14 cellular contexts compared by ENCODE assay signal in genomic region chr11:43788394-43788793, GRCh38.
DNase-seq lines count a peak whose midpoint lies in the region; ATAC-seq and TF ChIP-seq lines count a peak whose summit lies in the region.
"Had no signal": no experiment of that assay in that cellular context is flagged by ENCODE, and none has a peak within 500 bp of the region (broad histone marks: within the 10 kb centered on the region; RNA-seq: fewer than 3 reads in every experiment).

No MANE protein-coding gene starts in this region.

- peaks cover 19 to 34% (median 22%) of the 10 kb centered on the region in 10 experiments for H3K4me1 ChIP-seq in BLaER1 treated with 17β-estradiol and CSF1 and Interleukin-3, amounts not matched to agents 10 nM and 100 nM
- peaks cover 4% of the 10 kb centered on the region for H3K4me1 ChIP-seq in mucosa of descending colon (ENCODE audit: low read depth)
- H3K4me1 ChIP-seq in psoas muscle: peaks cover 9% of the 10 kb centered on the region
- H3K4me1 ChIP-seq in gastroesophageal sphincter: no peaks in the 10 kb centered on the region
- H3K4me1 ChIP-seq: stomach had no signal

- TF ChIP-seq EP300 in gastroesophageal sphincter (IDR thresholded peaks at IDR 0.05): no peak

- peaks cover 21 to 36% (median 27%) of the 10 kb centered on the region in 11 experiments for H3K9me3 ChIP-seq in BLaER1 treated with 17β-estradiol and CSF1 and Interleukin-3, amounts not matched to agents 10 nM and 100 nM (replicated peaks in 1 of 11)
- H3K9me3 ChIP-seq in mucosa of descending colon (peaks cover 21% of the 10 kb centered on the region), psoas muscle (peaks cover 2% of the 10 kb centered on the region), gastroesophageal sphincter (peaks cover 0 to 12% (median 0%) of the 10 kb centered on the region in 3 donors)

- peaks cover 22 to 74% (median 51%) of the 10 kb centered on the region in 11 experiments for H3K36me3 ChIP-seq in BLaER1 treated with 17β-estradiol and CSF1 and Interleukin-3, amounts not matched to agents 10 nM and 100 nM
- H3K36me3 ChIP-seq in mucosa of descending colon (ENCODE audit: low read depth) (no peaks in the 10 kb centered on the region), psoas muscle (ENCODE audit: insufficient read depth in 1 of 2, low read depth in 1 of 2) (no peaks in the 10 kb centered on the region), gastroesophageal sphincter (no peaks in the 10 kb centered on the region)

- CTCF ChIA-PET in RWPE1 (lab: Yijun Ruan, JAX): interaction anchor here (0.7 kb wide), 1 partner anchor 32 kb away, joined by 4 read pairs; no protein-coding TSS in a partner anchor

- DNase-seq in LHCN-M2 (ENCODE audit: low read depth) (peak; percentile 94), UCSD-AML1 (lab: John Stamatoyannopoulos, UW; ENCODE audit: unreplicated experiment) (peak; percentile 38), mucosa of descending colon (peak in 2 of 3 donors; percentile 42 to 59), psoas muscle (no peak), RWPE1 (ENCODE audit: low spot score) (no peak)
- no peak for DNase-seq in stimulated activated CD4-positive, alpha-beta T cell treated with anti-CD3 and anti-CD28 coated beads, Interleukin-4, amount 100 ng/mL, for 4 hours
- DNase-seq: activated CD4-positive, alpha-beta T cell treated with anti-CD3 and anti-CD28 coated beads for 4 hours; activated naive CD4-positive, alpha-beta T cell treated with Interleukin-2 at 50 U/mL for 16 hours; NCI-H1930; SIG-M5; stomach had no signal

- no peak overlapping the region; a peak in 3 of 22 replicates for H3K9ac ChIP-seq in BLaER1 treated with 17β-estradiol and CSF1 and Interleukin-3, amounts not matched to agents 10 nM and 100 nM

- H3K27ac ChIP-seq in BLaER1 treated with 17β-estradiol and CSF1 and Interleukin-3, amounts not matched to agents 10 nM and 100 nM: peak overlapping the region in 8 of 11 experiments; percentile 3 to 50 (median 25); a peak in 10 of 22 replicates
- H3K27ac ChIP-seq in psoas muscle (no peak overlapping the region), RWPE1 (no peak overlapping the region), gastroesophageal sphincter (no peak overlapping the region)
- H3K27ac ChIP-seq: C4-2B had no signal

- H4K20me1 ChIP-seq in BLaER1 treated with 17β-estradiol and CSF1 and Interleukin-3, amounts not matched to agents 10 nM and 100 nM: peaks cover 0 to 15% (median 0%) of the 10 kb centered on the region in 11 experiments; a peak in 4 of 22 replicates

- H3K27me3 ChIP-seq in BLaER1 treated with 17β-estradiol and CSF1 and Interleukin-3, amounts not matched to agents 10 nM and 100 nM: no peaks in the 10 kb centered on the region
- no peaks in the 10 kb centered on the region for H3K27me3 ChIP-seq in psoas muscle (ENCODE audit: insufficient read depth in 3 of 3, low read length in 2 of 3)
- no peaks in the 10 kb centered on the region for H3K27me3 ChIP-seq in gastroesophageal sphincter
- H3K27me3 ChIP-seq: stomach had no signal

- 31 to 45% (median 44%) methylated on average over 3 of the region's 3 CpGs for WGBS in psoas muscle, 3 donors
- whole genome bisulfite sequencing in gastroesophageal sphincter (ENCODE audit: low coverage in 1 of 2), 2 donors: 55 to 64% methylated on average over 3 of the region's 3 CpGs

- intact Hi-C loops in mucosa of descending colon (cut with DNase I, micrococcal nuclease): no loop called here
- intact Hi-C loops in psoas muscle (cut with DNase I): loop anchor here in 1 of 2 donors (1.0 kb wide), 1 partner anchor 17 kb away; no protein-coding TSS in a partner anchor

- ATAC-seq in mucosa of descending colon: peak; percentile 99
- no peak for ATAC-seq in psoas muscle
- no peak for ATAC-seq in gastroesophageal sphincter

- POLR2A ChIA-PET in RWPE1 (lab: Yijun Ruan, JAX; ENCODE audit: low non-redundant PET): interaction anchor here (0.5 kb wide), 1 partner anchor 779 kb away, joined by 3 read pairs; no protein-coding TSS in a partner anchor

- H3K4me3 ChIP-seq in BLaER1 treated with 17β-estradiol and CSF1 and Interleukin-3, amounts not matched to agents 10 nM and 100 nM: no peak overlapping the region
- no peak overlapping the region for H3K4me3 ChIP-seq in mucosa of descending colon
- H3K4me3 ChIP-seq in psoas muscle: no peak overlapping the region
- no peak overlapping the region for H3K4me3 ChIP-seq in gastroesophageal sphincter
- H3K4me3 ChIP-seq: stomach had no signal

- no peak for TF ChIP-seq POLR2A in gastroesophageal sphincter (IDR thresholded peaks at IDR 0.05)

- TF ChIP-seq CTCF in mucosa of descending colon (IDR thresholded peaks at IDR 0.05) (no peak), psoas muscle (IDR thresholded peaks at IDR 0.05) (no peak), RWPE1 (conservative IDR thresholded peaks at IDR 0.05; ENCODE audit: low read depth) (no peak), gastroesophageal sphincter (IDR thresholded peaks at IDR 0.05) (no peak)

- peak overlapping the region; percentile 13 to 82 (median 51); a peak in 20 of 22 replicates for H3K4me2 ChIP-seq in BLaER1 treated with 17β-estradiol and CSF1 and Interleukin-3, amounts not matched to agents 10 nM and 100 nM

Comparison
In these comparisons a context has a peak if more than half of its experiments do, and no peak if none do; other contexts are left out.
1. H3K27ac ChIP-seq: peak in BLaER1 treated with 17β-estradiol and CSF1 and Interleukin-3, amounts not matched to agents 10 nM and 100 nM (8 of 11); none in psoas muscle (single experiment), RWPE1 (single experiment) and gastroesophageal sphincter (0 of 4).
2. DNase-seq: peak in LHCN-M2 (single experiment), UCSD-AML1 (single experiment) and mucosa of descending colon (2 of 3); none in psoas muscle (0 of 2), RWPE1 (single experiment) and stimulated activated CD4-positive, alpha-beta T cell treated with anti-CD3 and anti-CD28 coated beads, Interleukin-4, amount 100 ng/mL, for 4 hours (0 of 2).